ENCODE assay signal across 21 cellular contexts in genomic region chr11:69273571-69273970, GRCh38. TPM values are rescaled to one million over a fixed set of nuclear protein-coding genes. Genes with fewer than 3 reads are reported as not detected.
DNase-seq lines count a peak whose midpoint lies in the region; ATAC-seq, FAIRE-seq and TF ChIP-seq lines count a peak whose summit lies in the region.
"Had no signal": no experiment of that assay in that cellular context is flagged by ENCODE, and none has a peak within 500 bp of the region (broad histone marks: within the 10 kb centered on the region; RNA-seq: fewer than 3 reads in every experiment).

No MANE protein-coding gene starts in this region.

- H3K9me3 ChIP-seq in kidney (ENCODE audit: control insufficient read depth in 1 of 2, low read length in 2 of 2) (no peaks in the 10 kb centered on the region), stomach (no peaks in the 10 kb centered on the region)
- H3K9me3 ChIP-seq: A549, SJCRH30 had no signal

- peak overlapping the region; percentile 46 for H3K27ac ChIP-seq in C4-2B
- peak overlapping the region; percentile 31; the same call in 1 of the 2 replicates for H3K27ac ChIP-seq in VCaP
- no peak overlapping the region for H3K27ac ChIP-seq in kidney (ENCODE audit: low read depth in 2 of 2, low read length in 2 of 2)
- peak overlapping the region in 3 of 5 donors; percentile 1 to 55 (median 55) for H3K27ac ChIP-seq in stomach
- H3K27ac ChIP-seq: HL-60, SJCRH30 had no signal

- H3K4me1 ChIP-seq in kidney (ENCODE audit: control insufficient read depth in 1 of 2, insufficient read depth in 1 of 2, low read depth in 1 of 2, low read length in 2 of 2), result peaks cover 5 to 6% of the 10 kb centered on the region in 2 donors
- peaks cover 19 to 42% (median 39%) of the 10 kb centered on the region in 4 donors for H3K4me1 ChIP-seq in stomach
- H3K4me1 ChIP-seq: SJCRH30 had no signal

- no peak for ATAC-seq in HG02938 (IDR thresholded peaks at IDR 0.05; ENCODE audit: unreplicated experiment)

- DNase-seq in kidney, result peak; percentile 44
- DNase-seq in stomach, result no peak
- DNase-seq in NCI-H226, result no peak
- DNase-seq in effector CD4-positive, alpha-beta T cell, result no peak
- no peak for DNase-seq in KG1 (lab: John Stamatoyannopoulos, UW)
- DNase-seq: KBM-7, MV-4-11, NCI-H1105 treated with DMSO at 0.1 percent for 48 hours, NCI-H2029 treated with DMSO at 0.1 percent for 48 hours, NCI-H2171, NCI-H524 treated with DMSO at 0.1 percent for 48 hours, NCI-H82, SJCRH30 had no signal

- H3K4me3 ChIP-seq in kidney (ENCODE audit: low read length in 2 of 2) (no peak overlapping the region), stomach (no peak overlapping the region)
- H3K4me3 ChIP-seq: A549, SJCRH30 had no signal

- FAIRE-seq in kidney (lab: Jason Lieb, UNC), result no peak
- FAIRE-seq: A549, HepG2, RCC 7860 had no signal

- no peak for TF ChIP-seq POLR2A in stomach (IDR thresholded peaks at IDR 0.05)

- H3K27me3 ChIP-seq in stomach, result peaks cover 0 to 15% (median 0%) of the 10 kb centered on the region in 3 donors
- H3K27me3 ChIP-seq: SJCRH30 had no signal

- TF ChIP-seq CTCF in C4-2B (conservative IDR thresholded peaks at IDR 0.05) (no peak), VCaP (conservative IDR thresholded peaks at IDR 0.05) (no peak), kidney (IDR thresholded peaks at IDR 0.05; ENCODE audit: borderline replicate concordance, extremely low read depth, insufficient read depth) (no peak), stomach (IDR thresholded peaks at IDR 0.05) (no peak)

- no peak overlapping the region for H3K9ac ChIP-seq in kidney (ENCODE audit: low read length in 2 of 2)

- intact Hi-C loops in kidney (cut with DNase I) (no loop called here), stomach (cut with DNase I; ENCODE audit: low total_unique reads) (no loop called here)

- 92 to 99% (median 97%) methylated on average over 2 to 6 of the region's 6 CpGs for WGBS in stomach, 5 donors

- TF ChIP-seq EP300 in stomach (IDR thresholded peaks at IDR 0.05), result no peak

- H3K36me3 ChIP-seq in kidney (ENCODE audit: control insufficient read depth in 1 of 2, insufficient read depth in 2 of 2, low read length in 2 of 2), result no peaks in the 10 kb centered on the region
- H3K36me3 ChIP-seq in stomach, result no peaks in the 10 kb centered on the region
- H3K36me3 ChIP-seq: SJCRH30 had no signal

RNA-seq across cellular contexts. Expression of gene MYEOV, which starts 20.4 kb away (rescaled TPM):
- 2.6 TPM for total RNA-seq in kidney
- polyA plus RNA-seq in kidney (ENCODE audit: insufficient read depth, low read depth, low replicate concordance), result not detected
- total RNA-seq in stomach, result 10 to 100 TPM in 1 of 5 donors, 1 to 10 TPM in 1, under 1 TPM in 1, not detected in 2; 0.92 to 11.7 (median 1.9) TPM
- 10 to 100 TPM in 2 of 3 donors, 1 to 10 TPM in 1; 5.3 to 41.5 (median 16.4) TPM for polyA plus RNA-seq in stomach
- total RNA-seq: B cell had no signal

Comparison
In these comparisons a context has a peak if more than half of its experiments do, and no peak if none do; other contexts are left out.
1. H3K27ac ChIP-seq: peak in C4-2B (single experiment), VCaP (single experiment) and stomach (3 of 5); none in kidney (0 of 2).